Comparison of ENCODE assay signal across 32 cellular contexts in genomic region chr3:178706411-178706810, GRCh38.
A peak's percentile ranks its signal among the peaks of the same experiment; 100 is the strongest.
DNase-seq lines count a peak whose midpoint lies in the region; ATAC-seq, FAIRE-seq and TF ChIP-seq lines count a peak whose summit lies in the region.
"Had no signal": no experiment of that assay in that cellular context is flagged by ENCODE, and none has a peak within 500 bp of the region (broad histone marks: within the 10 kb centered on the region; RNA-seq: fewer than 3 reads in every experiment).

No MANE protein-coding gene starts in this region.

- H3K36me3 ChIP-seq in bronchial epithelial cell (ENCODE audit: control insufficient read depth, insufficient read depth, low read length) (no peaks in the 10 kb centered on the region), ascending aorta (no peaks in the 10 kb centered on the region)
- H3K36me3 ChIP-seq: SJCRH30, uterus had no signal

- no peak for FAIRE-seq in bronchial epithelial cell (lab: Jason Lieb, UNC)
- FAIRE-seq: A204.1, endometrium, RCC 7860, TTC549 had no signal

- ATAC-seq in HG03342 (IDR thresholded peaks at IDR 0.05; ENCODE audit: unreplicated experiment): no peak
- ATAC-seq: activated CD8-positive, alpha-beta T cell treated with anti-CD3 and anti-CD28 coated beads for 36 hours; HCT116; naive thymus-derived CD8-positive, alpha-beta T cell; psoas muscle had no signal

- peak overlapping the region; percentile 4 for H3K4me3 Mint-ChIP-seq in type B pancreatic cell
- H3K4me3 Mint-ChIP-seq: activated CD8-positive, alpha-beta T cell treated with anti-CD3 and anti-CD28 coated beads for 36 hours; activated naive CD8-positive, alpha-beta T cell; naive thymus-derived CD8-positive, alpha-beta T cell had no signal

- TF ChIP-seq CTCF in bronchial epithelial cell (IDR thresholded peaks at IDR 0.05; ENCODE audit: insufficient read depth, low read length, severe bottlenecking) (no peak), type B pancreatic cell (conservative IDR thresholded peaks at IDR 0.05) (no peak), ascending aorta (IDR thresholded peaks at IDR 0.05) (no peak)

- peaks cover 0 to 3% of the 10 kb centered on the region in 2 donors for H3K4me1 ChIP-seq in ascending aorta
- H3K4me1 ChIP-seq: psoas muscle, SJCRH30, testis, uterus had no signal

- intact Hi-C loops in ascending aorta (cut with DNase I): no loop called here

- no peak overlapping the region for H3K27ac ChIP-seq in ascending aorta
- H3K27ac ChIP-seq: KMS-11, psoas muscle, SJCRH30, testis, uterus had no signal

- DNase-seq in NCI-H2171 treated with DMSO at 0.1 percent for 48 hours (lab: John Stamatoyannopoulos, UW) (peak; percentile 70), NCI-H2171 (lab: John Stamatoyannopoulos, UW) (no peak), OCI-M1 (lab: John Stamatoyannopoulos, UW) (peak; percentile 5), bronchial epithelial cell (ENCODE audit: low read depth) (peak; percentile 46), type B pancreatic cell (ENCODE audit: extremely low spot score, unreplicated experiment) (no peak), ascending aorta (ENCODE audit: low spot score in 2 of 2) (no peak)
- DNase-seq in activated naive CD4-positive, alpha-beta T cell treated with anti-CD3 and anti-CD28 coated beads, Interleukin-2, amount 50 U/mL, for 16 hours: no peak
- DNase-seq: activated CD4-positive, alpha-beta T cell treated with anti-CD3 and anti-CD28 coated beads for 1 hour; activated CD8-positive, alpha-beta T cell treated with anti-CD3 and anti-CD28 coated beads for 36 hours; aorta; central memory CD4-positive, alpha-beta T cell; islet precursor cell; midbrain; naive thymus-derived CD8-positive, alpha-beta T cell; NCI-H1048; NK-92 treated with Interleukin-12 subunit alpha and Interleukin-12 subunit beta, amount 100 ng/mL, for 24 hours; nucleus accumbens; psoas muscle; stimulated activated naive CD4-positive, alpha-beta T cell; T-helper 1 cell; testis; uterus had no signal

- no peaks in the 10 kb centered on the region for H3K36me3 Mint-ChIP-seq in type B pancreatic cell
- H3K36me3 Mint-ChIP-seq: activated naive CD8-positive, alpha-beta T cell; naive thymus-derived CD8-positive, alpha-beta T cell had no signal

- H3K4me3 ChIP-seq in bronchial epithelial cell (ENCODE audit: low read depth, low read length) (no peak overlapping the region), ascending aorta (no peak overlapping the region)
- H3K4me3 ChIP-seq: psoas muscle, SJCRH30, testis, uterus had no signal

- H3K27ac Mint-ChIP-seq in type B pancreatic cell: no peak overlapping the region
- H3K27ac Mint-ChIP-seq: activated CD8-positive, alpha-beta T cell treated with anti-CD3 and anti-CD28 coated beads for 36 hours; activated naive CD8-positive, alpha-beta T cell; activated T-helper 2 cell treated with anti-CD3 and anti-CD28 coated beads, Interferon-gamma antibody, Interleukin-2, Interleukin-4, amounts not matched to agents 10 μg/mL and 5 μg/mL and 100 μg/mL, durations not matched to agents 14 hours and 24 hours and 36 hours; naive thymus-derived CD8-positive, alpha-beta T cell had no signal

- peaks cover 3% of the 10 kb centered on the region for H3K27me3 Mint-ChIP-seq in type B pancreatic cell
- H3K27me3 Mint-ChIP-seq: activated CD8-positive, alpha-beta T cell treated with anti-CD3 and anti-CD28 coated beads for 36 hours; activated naive CD8-positive, alpha-beta T cell; naive thymus-derived CD8-positive, alpha-beta T cell had no signal

- H3K9me3 ChIP-seq in ascending aorta: no peaks in the 10 kb centered on the region
- H3K9me3 ChIP-seq: psoas muscle, SJCRH30, testis, uterus had no signal

- no peaks in the 10 kb centered on the region for H3K9me3 Mint-ChIP-seq in type B pancreatic cell
- H3K9me3 Mint-ChIP-seq: activated CD8-positive, alpha-beta T cell treated with anti-CD3 and anti-CD28 coated beads for 36 hours; activated T-helper 2 cell treated with anti-CD3 and anti-CD28 coated beads, Interferon-gamma antibody, Interleukin-2, Interleukin-4, amounts not matched to agents 10 μg/mL and 5 μg/mL and 100 μg/mL, durations not matched to agents 14 hours and 24 hours and 36 hours had no signal

- H3K27me3 ChIP-seq in bronchial epithelial cell (ENCODE audit: control insufficient read depth, insufficient read depth, low read length) (no peaks in the 10 kb centered on the region), ascending aorta (no peaks in the 10 kb centered on the region)
- H3K27me3 ChIP-seq: SJCRH30, testis, uterus had no signal

- H3K4me1 Mint-ChIP-seq in type B pancreatic cell (ENCODE audit: unreplicated experiment): peaks cover 11% of the 10 kb centered on the region

Comparison
In these comparisons a context has a peak if more than half of its experiments do, and no peak if none do; other contexts are left out.
1. DNase-seq: peak in NCI-H2171 treated with DMSO at 0.1 percent for 48 hours (single experiment), OCI-M1 (single experiment) and bronchial epithelial cell (single experiment); none in NCI-H2171 (single experiment), type B pancreatic cell (single experiment), activated naive CD4-positive, alpha-beta T cell treated with anti-CD3 and anti-CD28 coated beads, Interleukin-2, amount 50 U/mL, for 16 hours (single experiment) and ascending aorta (0 of 2).